In genomic region chr1:83818916-83819315, GRCh38 we compare ENCODE assay signal across 9 cellular contexts.
DNase-seq lines count a peak whose midpoint lies in the region; ATAC-seq, FAIRE-seq and TF ChIP-seq lines count a peak whose summit lies in the region.
"Had no signal": no experiment of that assay in that cellular context is flagged by ENCODE, and none has a peak within 500 bp of the region (broad histone marks: within the 10 kb centered on the region; RNA-seq: fewer than 3 reads in every experiment).

No MANE protein-coding gene starts in this region.

- no peaks in the 10 kb centered on the region for H3K36me3 Mint-ChIP-seq in stimulated activated effector memory CD8-positive, alpha-beta T cell treated with anti-CD3 and anti-CD28 coated beads, Interleukin-12 subunit alpha, Interleukin-12 subunit beta, amount 100 ng/mL, for 72 hours

- TF ChIP-seq CTCF in fibroblast of mammary gland (conservative IDR thresholded peaks at IDR 0.05; ENCODE audit: control insufficient read depth, insufficient read depth, low read depth, low read length): no peak
- TF ChIP-seq CTCF in ascending aorta (IDR thresholded peaks at IDR 0.05): no peak

- no peak overlapping the region for H3K27ac ChIP-seq in ascending aorta

- H3K4me1 Mint-ChIP-seq in stimulated activated effector memory CD8-positive, alpha-beta T cell treated with anti-CD3 and anti-CD28 coated beads, Interleukin-12 subunit alpha, Interleukin-12 subunit beta, amount 100 ng/mL, for 72 hours: no peaks in the 10 kb centered on the region
- H3K4me1 Mint-ChIP-seq: activated CD4-positive, alpha-beta T cell treated with anti-CD3 and anti-CD28 coated beads, Interleukin-2, amount 10 ng/mL, durations not matched to agents 24 days and 14 days had no signal

- no peaks in the 10 kb centered on the region for H3K4me1 ChIP-seq in ascending aorta

- in situ Hi-C loops in SK-MEL-5 (cut with HindIII; ENCODE audit: low pct_unique_long_range_greater_than_20kb, low sequenced_read_pairs): no loop called here

- no peak for TF ChIP-seq POLR2A in H54 (IDR thresholded peaks at IDR 0.05; ENCODE audit: low read depth, low read length)

- no peaks in the 10 kb centered on the region for H3K9me3 Mint-ChIP-seq in stimulated activated effector memory CD8-positive, alpha-beta T cell treated with anti-CD3 and anti-CD28 coated beads, Interleukin-12 subunit alpha, Interleukin-12 subunit beta, amount 100 ng/mL, for 72 hours

- no peak overlapping the region for H3K4me3 Mint-ChIP-seq in stimulated activated effector memory CD8-positive, alpha-beta T cell treated with anti-CD3 and anti-CD28 coated beads, Interleukin-12 subunit alpha, Interleukin-12 subunit beta, amount 100 ng/mL, for 72 hours
- H3K4me3 Mint-ChIP-seq: activated CD4-positive, alpha-beta T cell treated with anti-CD3 and anti-CD28 coated beads, Interleukin-2, amount 10 ng/mL, durations not matched to agents 24 days and 14 days had no signal

- H3K27me3 ChIP-seq in ascending aorta: no peaks in the 10 kb centered on the region
- H3K27me3 ChIP-seq: adrenal gland had no signal

- FAIRE-seq in H54 (lab: Jason Lieb, UNC): no peak

- H3K4me3 ChIP-seq in fibroblast of mammary gland (ENCODE audit: control insufficient read depth, low read depth, low read length): no peak overlapping the region
- H3K4me3 ChIP-seq in ascending aorta: no peak overlapping the region
- H3K4me3 ChIP-seq: adrenal gland had no signal

- intact Hi-C loops in ascending aorta (cut with DNase I): no loop called here

- no peak overlapping the region for H3K27ac Mint-ChIP-seq in stimulated activated effector memory CD8-positive, alpha-beta T cell treated with anti-CD3 and anti-CD28 coated beads, Interleukin-12 subunit alpha, Interleukin-12 subunit beta, amount 100 ng/mL, for 72 hours
- H3K27ac Mint-ChIP-seq: activated CD4-positive, alpha-beta T cell treated with anti-CD3 and anti-CD28 coated beads, Interleukin-2, amount 10 ng/mL, durations not matched to agents 24 days and 14 days had no signal

- H3K9me3 ChIP-seq in ascending aorta: no peaks in the 10 kb centered on the region
- H3K9me3 ChIP-seq: adrenal gland had no signal

- ATAC-seq in GM19324 (IDR thresholded peaks at IDR 0.05; ENCODE audit: low FRiP score, unreplicated experiment): peak; percentile 62
- no peak for ATAC-seq in stimulated activated effector memory CD8-positive, alpha-beta T cell treated with anti-CD3 and anti-CD28 coated beads, Interleukin-12 subunit alpha, Interleukin-12 subunit beta, amount 100 ng/mL, for 72 hours

- no peaks in the 10 kb centered on the region for H3K36me3 ChIP-seq in ascending aorta
- H3K36me3 ChIP-seq: adrenal gland had no signal

- DNase-seq in SK-MEL-5 (ENCODE audit: low read depth, low spot score) (peak; percentile 5), fibroblast of mammary gland (ENCODE audit: low read depth) (peak; percentile 56), renal cortical epithelial cell (ENCODE audit: low read depth) (peak; percentile 59), H54 (ENCODE audit: insufficient read length, low spot score) (no peak), ascending aorta (ENCODE audit: low spot score in 2 of 2) (no peak)
- no peak for DNase-seq in stimulated activated effector memory CD8-positive, alpha-beta T cell treated with anti-CD3 and anti-CD28 coated beads, Interleukin-12 subunit alpha, Interleukin-12 subunit beta, amount 100 ng/mL, for 72 hours (ENCODE audit: low spot score in 2 of 2)
- DNase-seq: activated CD4-positive, alpha-beta T cell treated with anti-CD3 and anti-CD28 coated beads, Interleukin-2, amount 10 ng/mL, durations not matched to agents 24 days and 14 days had no signal

Comparison
In these comparisons a context has a peak if more than half of its experiments do, and no peak if none do; other contexts are left out.
1. DNase-seq: peak in SK-MEL-5 (single experiment), fibroblast of mammary gland (single experiment) and renal cortical epithelial cell (single experiment); none in H54 (single experiment), ascending aorta (0 of 2) and stimulated activated effector memory CD8-positive, alpha-beta T cell treated with anti-CD3 and anti-CD28 coated beads, Interleukin-12 subunit alpha, Interleukin-12 subunit beta, amount 100 ng/mL, for 72 hours (0 of 2).